8 cellular contexts compared by ENCODE assay signal in genomic region chr22:20858615-20859416, GRCh38. TPM values are rescaled to one million over a fixed set of nuclear protein-coding genes. Genes with fewer than 3 reads are reported as not detected.
DNase-seq lines count a peak whose midpoint lies in the region; ATAC-seq and TF ChIP-seq lines count a peak whose summit lies in the region.

Gene PI4KA (minus strand): TSS chr22:20858811. CDS start chr22:20858725, 86 bp downstream.
Gene SNAP29 (plus strand): TSS chr22:20859007. CDS start chr22:20859111, 104 bp downstream.

- no peaks in the 10 kb centered on the region for H3K9me3 ChIP-seq in CD8-positive, alpha-beta memory T cell (ENCODE audit: low read length)
- H3K9me3 ChIP-seq in lung (ENCODE audit: control insufficient read depth in 2 of 2, insufficient read depth in 1 of 2, low read length in 1 of 2) = no peaks in the 10 kb centered on the region

- no peak for TF ChIP-seq CTCF in lung (IDR thresholded peaks at IDR 0.05; ENCODE audit: control extremely low read depth, extremely low read depth)

- DNase-seq in CD8-positive, alpha-beta memory T cell = peak; percentile 97 to 99 (median 97)
- DNase-seq in HS-5 (ENCODE audit: low read depth) (peak; percentile 86), NK-92 (lab: John Stamatoyannopoulos, UW; ENCODE audit: unreplicated experiment) (peak; percentile 81), lung (ENCODE audit: low spot score) (peak; percentile 99)
- peak; percentile 98 for DNase-seq in activated CD8-positive, alpha-beta memory T cell treated with anti-CD3 and anti-CD28 coated beads for 24 hours
- peak; percentile 97 for DNase-seq in effector CD4-positive, alpha-beta T cell
- peak; percentile 93 to 98 (median 94) for DNase-seq in stimulated activated CD4-positive, alpha-beta T cell treated with anti-CD3 and anti-CD28 coated beads, TNF-alpha, amount 100 ng/mL, for 24 hours (ENCODE audit: low read depth in 3 of 3)

- H3K36me3 ChIP-seq in CD8-positive, alpha-beta memory T cell (ENCODE audit: insufficient read depth, low read length) = no peaks in the 10 kb centered on the region
- peaks cover 0 to 2% of the 10 kb centered on the region in 2 donors for H3K36me3 ChIP-seq in lung (ENCODE audit: control insufficient read depth in 2 of 2, insufficient read depth in 2 of 2, low read length in 2 of 2)

- H3K4me1 ChIP-seq in CD8-positive, alpha-beta memory T cell (ENCODE audit: insufficient read depth, low read length) = peaks cover 59% of the 10 kb centered on the region
- H3K4me1 ChIP-seq in lung (ENCODE audit: control insufficient read depth in 2 of 2, insufficient read depth in 2 of 2, low read length in 2 of 2) = peaks cover 6 to 14% of the 10 kb centered on the region in 2 donors

- H3K4me3 Mint-ChIP-seq in CD8-positive, alpha-beta memory T cell = peak within 1 kb of the TSS; percentile 87 to 97 (median 88)

- peak within 1 kb of the TSS; percentile 82 to 98 (median 92) for H3K27ac Mint-ChIP-seq in CD8-positive, alpha-beta memory T cell

- H3K4me3 ChIP-seq in CD8-positive, alpha-beta memory T cell (ENCODE audit: low read length) = peak within 1 kb of the TSS; percentile 93
- peak within 1 kb of the TSS; percentile 85 for H3K4me3 ChIP-seq in lung

- H3K4me1 Mint-ChIP-seq in CD8-positive, alpha-beta memory T cell = peaks cover 46 to 77% (median 56%) of the 10 kb centered on the region in 3 donors

- peaks cover 0 to 29% (median 6%) of the 10 kb centered on the region in 3 donors for H3K36me3 Mint-ChIP-seq in CD8-positive, alpha-beta memory T cell

- no peaks in the 10 kb centered on the region for H3K9me3 Mint-ChIP-seq in CD8-positive, alpha-beta memory T cell

- CTCF ChIA-PET in CD8-positive, alpha-beta memory T cell (lab: Charles Lee) = no interaction called here

- no peaks in the 10 kb centered on the region for H3K27me3 Mint-ChIP-seq in CD8-positive, alpha-beta memory T cell

- no peaks in the 10 kb centered on the region for H3K27me3 ChIP-seq in CD8-positive, alpha-beta memory T cell (ENCODE audit: insufficient read depth, low read length, poor library complexity, severe bottlenecking)
- no peaks in the 10 kb centered on the region for H3K27me3 ChIP-seq in lung (ENCODE audit: control insufficient read depth, insufficient read depth)

- peak within 1 kb of the TSS; percentile 94 for H3K27ac ChIP-seq in CD8-positive, alpha-beta memory T cell (ENCODE audit: low read depth, low read length)
- H3K27ac ChIP-seq in lung (ENCODE audit: low read depth in 1 of 2, low read length in 1 of 2) = peak within 1 kb of the TSS; percentile 91 to 95

- POLR2A ChIA-PET in CD8-positive, alpha-beta memory T cell (lab: Charles Lee) = no interaction called here

- WGBS in lung, 2 donors = 0% methylated on average over 73 to 100 of the region's 100 CpGs

- ATAC-seq in GM19468 (IDR thresholded peaks at IDR 0.05; ENCODE audit: extremely low read depth, unreplicated experiment) = peak; percentile 91
- ATAC-seq in lung (ENCODE audit: insufficient read depth, low FRiP score) = peak; percentile 97

RNA-seq across cellular contexts. Expression of gene PI4KA, which starts in this region (rescaled TPM):
- total RNA-seq in CD8-positive, alpha-beta memory T cell = 10 to 100 TPM; 64.9 to 65.5 TPM
- 65.8 TPM for polyA plus RNA-seq in CD8-positive, alpha-beta memory T cell
- total RNA-seq in lung = 100 to 1,000 TPM in 1 of 2 donors, 10 to 100 TPM in 1; 54.7 to 107 TPM
- polyA plus RNA-seq in lung = 10 to 100 TPM; 35.4 to 45.8 TPM

RNA-seq across cellular contexts. Expression of gene SNAP29, which starts in this region (rescaled TPM):
- 10 to 100 TPM; 21.9 to 23.3 TPM for total RNA-seq in CD8-positive, alpha-beta memory T cell
- 26.0 TPM for polyA plus RNA-seq in CD8-positive, alpha-beta memory T cell
- 10 to 100 TPM; 14.8 to 27.2 TPM for total RNA-seq in lung
- polyA plus RNA-seq in lung = 10 to 100 TPM; 14.9 to 19.3 TPM

Comparison
In these comparisons a context has a peak if more than half of its experiments do, and no peak if none do; other contexts are left out.
1. Peak in every context shown above with its lines: DNase-seq, ATAC-seq, H3K4me3 ChIP-seq and H3K27ac ChIP-seq.